Comparison of ENCODE assay signal across 8 cellular contexts in the genomic region with DNA sequence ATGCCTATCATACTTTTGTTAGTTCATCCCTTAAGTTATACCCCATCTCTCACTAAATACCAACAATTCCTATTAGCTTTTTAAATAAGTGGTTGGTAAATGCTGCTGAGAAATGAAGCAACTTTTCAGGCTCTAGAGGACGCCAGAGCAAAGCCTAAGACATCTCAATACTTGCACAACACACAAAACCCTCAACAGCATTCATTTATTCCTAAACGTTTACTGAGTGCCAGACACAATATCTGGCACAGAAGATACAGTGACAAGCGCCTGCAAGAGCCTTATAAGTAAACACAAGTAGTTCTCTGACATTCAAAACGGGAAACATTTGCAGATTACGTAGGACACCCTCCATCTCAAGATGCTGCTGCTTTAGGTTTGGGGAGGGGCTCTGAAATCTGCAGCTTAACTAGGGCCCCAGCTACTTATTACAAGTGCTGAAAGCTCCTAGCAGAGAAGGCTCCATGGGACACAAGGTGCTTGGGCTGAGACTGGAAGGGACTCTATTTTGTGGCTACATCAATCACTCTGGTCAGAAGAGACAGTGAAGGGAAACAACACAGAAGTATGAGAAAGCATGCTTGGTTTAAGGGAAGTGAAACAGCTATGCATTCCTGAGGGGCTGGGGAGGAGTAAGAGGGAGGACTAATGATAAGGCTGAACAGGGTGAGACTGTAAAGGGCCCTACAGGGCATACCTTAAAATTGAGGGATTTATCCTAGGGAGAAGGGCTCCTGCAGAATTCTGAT.
A peak's percentile ranks its signal among the peaks of the same experiment; 100 is the strongest.
DNase-seq lines count a peak whose midpoint lies in the region; ATAC-seq and TF ChIP-seq lines count a peak whose summit lies in the region.

No MANE protein-coding gene starts in this region.

- H3K4me3 ChIP-seq in GM12865 (ENCODE audit: low read depth, low read length) (no peak overlapping the region), choroid plexus epithelial cell (ENCODE audit: low read depth, low read length) (no peak overlapping the region)

- TF ChIP-seq CTCF in GM12865 (IDR thresholded peaks at IDR 0.05; ENCODE audit: insufficient read depth, low read depth, low read length, missing control alignments) (peak; percentile 12), choroid plexus epithelial cell (conservative IDR thresholded peaks at IDR 0.05; ENCODE audit: low read depth, low read length) (peak; percentile 54)

- DNase-seq in GM12865 (ENCODE audit: low read depth) (peak; percentile 78), choroid plexus epithelial cell (ENCODE audit: low read depth) (peak; percentile 73), superior temporal gyrus (ENCODE audit: extremely low spot score) (peak; percentile 86), NCI-H146 (lab: John Stamatoyannopoulos, UW) (no peak), NCI-H2081 (lab: John Stamatoyannopoulos, UW) (no peak)
- no peak for DNase-seq in activated CD8-positive, alpha-beta memory T cell treated with anti-CD3 and anti-CD28 coated beads for 24 hours

- ATAC-seq in GM21515 (IDR thresholded peaks at IDR 0.05; ENCODE audit: unreplicated experiment) (peak; percentile 88), HG03571 (IDR thresholded peaks at IDR 0.05; ENCODE audit: unreplicated experiment) (peak; percentile 90)

Comparison
In these comparisons a context has a peak if more than half of its experiments do, and no peak if none do; other contexts are left out.
1. DNase-seq: peak in GM12865 (single experiment), choroid plexus epithelial cell (single experiment) and superior temporal gyrus (single experiment); none in activated CD8-positive, alpha-beta memory T cell treated with anti-CD3 and anti-CD28 coated beads for 24 hours (single experiment), NCI-H146 (single experiment) and NCI-H2081 (0 of 2).